Comparison of ENCODE assay signal across 1 cellular context in genomic region chr2:68387408-68388350, GRCh38.
A peak's percentile ranks its signal among the peaks of the same experiment; 100 is the strongest.
TF ChIP-seq lines count a peak whose summit lies in the region.

No MANE protein-coding gene starts in this region.

TF ChIP-seq in GM12878, 131 proteins besides CTCF, POLR2A, EP300 and RAD21 (continued from another document and continues in another):
- TF ChIP-seq ZNF687 (IDR thresholded peaks at IDR 0.05) (peak; percentile 96), CREB1 (IDR thresholded peaks at IDR 0.05; ENCODE audit: low read depth) (peak; percentile 60; the same call in 1 of the 2 replicates), GATAD2B (conservative IDR thresholded peaks at IDR 0.05; ENCODE audit: low read depth) (peak; percentile 34; the same call in 1 of the 2 replicates), SRF (IDR thresholded peaks at IDR 0.05; ENCODE audit: low read depth in 2 of 2, low read length in 2 of 2) (0 out of 4 replicates have a peak, but pooled peaks of 1 of the 2 experiments have one; percentile 0), PAX8 (IDR thresholded peaks at IDR 0.05) (no peak), ZZZ3 (IDR thresholded peaks at IDR 0.05; ENCODE audit: control insufficient read depth, insufficient read length, low read depth) (no peak), MYC (IDR thresholded peaks at IDR 0.05; ENCODE audit: insufficient read depth, insufficient read length, insufficient replicate concordance, low read length, severe bottlenecking) (no peak), SUPT20H (IDR thresholded peaks at IDR 0.05; ENCODE audit: borderline replicate concordance, control insufficient read depth, low read depth, low read length) (no peak), FOXM1 (IDR thresholded peaks at IDR 0.05; ENCODE audit: low read depth, low read length) (peak; percentile 94; the same call in 1 of the 2 replicates), CHD1 (IDR thresholded peaks at IDR 0.05; ENCODE audit: low read depth, low read length) (0 out of 2 replicates have a peak, but pooled peaks have one; percentile 90), TCF3 (IDR thresholded peaks at IDR 0.05; ENCODE audit: borderline replicate concordance, insufficient read depth, low read depth, low read length) (no peak), RELA (IDR thresholded peaks at IDR 0.05; ENCODE audit: borderline replicate concordance, partially characterized antibody) (peak; percentile 69), MEF2A (IDR thresholded peaks at IDR 0.05; ENCODE audit: insufficient read depth, low read depth, low read length) (peak; percentile 98), SMC3 (IDR thresholded peaks at IDR 0.05; ENCODE audit: borderline replicate concordance, low read length) (peak; percentile 14; the same call in 1 of the 2 replicates), SMAD1 (IDR thresholded peaks at IDR 0.05; ENCODE audit: low read depth, partially characterized antibody) (no peak), NR2F1 (conservative IDR thresholded peaks at IDR 0.05) (0 out of 2 replicates have a peak, but pooled peaks have one; percentile 32), ZNF592 (IDR thresholded peaks at IDR 0.05) (peak; percentile 86), ATF7 (IDR thresholded peaks at IDR 0.05; ENCODE audit: low read depth) (peak; percentile 90), USF1 (IDR thresholded peaks at IDR 0.05; ENCODE audit: borderline replicate concordance, extremely low read length, insufficient read depth, low read depth, low read length) (no peak), CBX5 (IDR thresholded peaks at IDR 0.05; ENCODE audit: low read depth) (peak; percentile 63; the same call in 1 of the 2 replicates), RFX5 (IDR thresholded peaks at IDR 0.05; ENCODE audit: low read depth, low read length) (no peak), NFXL1 (IDR thresholded peaks at IDR 0.05; ENCODE audit: borderline replicate concordance) (no peak), ZBTB40 (IDR thresholded peaks at IDR 0.05; ENCODE audit: borderline replicate concordance) (no peak; the same call in 1 of the 2 replicates), EGR1 (IDR thresholded peaks at IDR 0.05; ENCODE audit: borderline replicate concordance in 1 of 2, low read depth in 2 of 2, low read length in 2 of 2) (peak in 1 of 2 experiments; percentile 12; a peak in 1 of 3 replicates), E4F1 (IDR thresholded peaks at IDR 0.05; ENCODE audit: borderline replicate concordance, partially characterized antibody) (no peak), TCF7 (IDR thresholded peaks at IDR 0.05; ENCODE audit: borderline replicate concordance) (peak; percentile 96), SMARCA5 (IDR thresholded peaks at IDR 0.05) (peak; percentile 96; the same call in 1 of the 2 replicates), MEF2B (IDR thresholded peaks at IDR 0.05; ENCODE audit: partially characterized antibody, poor library complexity, severe bottlenecking) (peak; percentile 97), RBBP5 (conservative IDR thresholded peaks at IDR 0.05) (no peak), ASH2L (IDR thresholded peaks at IDR 0.05; ENCODE audit: borderline replicate concordance, low read depth) (no peak), EED (IDR thresholded peaks at IDR 0.05; ENCODE audit: low read depth) (peak; percentile 87), CREM (IDR thresholded peaks at IDR 0.05; ENCODE audit: low read depth) (peak; percentile 53; the same call in 1 of the 2 replicates), USF2 (IDR thresholded peaks at IDR 0.05; ENCODE audit: borderline replicate concordance, low read depth, low read length) (no peak; the same call in 1 of the 2 replicates), YBX1 (IDR thresholded peaks at IDR 0.05) (no peak), HCFC1 (IDR thresholded peaks at IDR 0.05; ENCODE audit: low read length) (no peak), RB1 (IDR thresholded peaks at IDR 0.05; ENCODE audit: borderline replicate concordance) (no peak; the same call in 1 of the 2 replicates), SREBF2 (IDR thresholded peaks at IDR 0.05; ENCODE audit: low read length) (no peak), NR2C2 (IDR thresholded peaks at IDR 0.05; ENCODE audit: borderline replicate concordance, control insufficient read depth, insufficient read length, low read depth) (no peak), STAT3 (IDR thresholded peaks at IDR 0.05; ENCODE audit: low read depth, low read length) (peak; percentile 79; the same call in 1 of the 2 replicates), ELK1 (IDR thresholded peaks at IDR 0.05; ENCODE audit: low read depth, low read length) (no peak), TCF12 (IDR thresholded peaks at IDR 0.05; ENCODE audit: low read depth, low read length) (peak; percentile 41; the same call in 1 of the 2 replicates), RAD51 (IDR thresholded peaks at IDR 0.05) (peak; percentile 75), NRF1 (conservative IDR thresholded peaks at IDR 0.05; ENCODE audit: low read depth, low read length) (no peak), POLR2AphosphoS5 (IDR thresholded peaks at IDR 0.05; ENCODE audit: low read length) (peak; percentile 87; the same call in 1 of the 2 replicates), FOXK2 (IDR thresholded peaks at IDR 0.05) (no peak)
